Comparison of ENCODE assay signal across 13 cellular contexts in the genomic region with DNA sequence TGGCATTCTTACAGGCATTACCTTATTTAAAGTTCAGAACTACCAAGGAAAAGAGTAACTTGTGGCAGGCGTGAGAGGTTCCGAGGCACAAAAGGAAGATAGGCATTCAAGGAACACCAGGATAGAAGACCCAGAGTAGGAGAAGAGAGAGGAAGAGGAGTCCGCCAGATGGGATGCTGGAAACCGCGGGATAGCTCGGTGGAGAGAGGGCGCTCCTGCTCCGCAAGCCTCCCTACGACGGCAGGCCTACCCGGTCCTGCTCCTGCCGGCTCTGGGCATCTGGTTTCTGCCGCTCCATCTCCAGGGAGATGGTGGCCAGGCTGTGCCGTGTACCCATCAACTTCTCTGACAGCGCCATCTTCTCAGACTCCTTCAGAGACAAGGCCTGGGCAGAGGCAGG. TPM values are rescaled to one million over a fixed set of nuclear protein-coding genes. Genes with fewer than 3 reads are reported as not detected.
A peak's percentile ranks its signal among the peaks of the same experiment; 100 is the strongest.
DNase-seq lines count a peak whose midpoint lies in the region; ATAC-seq and TF ChIP-seq lines count a peak whose summit lies in the region.
"Had no signal": no experiment of that assay in that cellular context is flagged by ENCODE, and none has a peak within 500 bp of the region (broad histone marks: within the 10 kb centered on the region; RNA-seq: fewer than 3 reads in every experiment).

No MANE protein-coding gene starts in this region.

- CTCF ChIA-PET in HEK293 (lab: Yijun Ruan, JAX), result interaction anchor here (1.0 to 1.2 kb wide), 3 partner anchors 9 to 39 kb away, joined by 4 read pairs; no protein-coding TSS in a partner anchor

- DNase-seq in ELF-1 (ENCODE audit: low read depth, low spot score) (peak; percentile 71), left cardiac atrium (peak; percentile 25), osteoblast (ENCODE audit: insufficient read length, low spot score, missing footprints) (peak; percentile 68), NCI-H2081 treated with DMSO at 0.1 percent for 48 hours (lab: John Stamatoyannopoulos, UW) (no peak), inferior parietal cortex (ENCODE audit: extremely low spot score) (no peak), NCI-H510A treated with DMSO at 0.1 percent for 48 hours (lab: John Stamatoyannopoulos, UW) (no peak)
- DNase-seq: activated CD4-positive, alpha-beta T cell treated with anti-CD3 and anti-CD28 coated beads for 48 hours; amniotic stem cell; NCI-H510A had no signal

- peaks cover 6% of the 10 kb centered on the region for H3K4me1 ChIP-seq in HEK293 (ENCODE audit: control insufficient read depth, insufficient read depth, low read length)
- peaks cover 14% of the 10 kb centered on the region for H3K4me1 ChIP-seq in osteoblast (ENCODE audit: insufficient read depth, low read length)

- H3K4me3 ChIP-seq in HEK293 (ENCODE audit: low read depth, low read length) (no peak overlapping the region), osteoblast (ENCODE audit: insufficient read depth, low read length) (no peak overlapping the region)

- H3K27me3 ChIP-seq in osteoblast (ENCODE audit: insufficient read depth, low read length), result no peaks in the 10 kb centered on the region

- no peak overlapping the region for H3K4me2 ChIP-seq in osteoblast (ENCODE audit: insufficient read depth, low read length)

- H3K79me2 ChIP-seq in osteoblast (ENCODE audit: insufficient read depth, low read length), result no peaks in the 10 kb centered on the region

- POLR2A ChIA-PET in HEK293 (lab: Yijun Ruan, JAX), result no interaction called here

- H3K9me3 ChIP-seq in HEK293 (ENCODE audit: control insufficient read depth, insufficient read depth, low read depth, low read length) (no peaks in the 10 kb centered on the region), osteoblast (ENCODE audit: low read depth, low read length) (no peaks in the 10 kb centered on the region)

- TF ChIP-seq CTCF in HEK293 (tag by site-specific recombination; IDR thresholded peaks at IDR 0.05), result no peak
- TF ChIP-seq CTCF in osteoblast (IDR thresholded peaks at IDR 0.05; ENCODE audit: extremely low read depth, low read depth, low read length), result no peak

- no peak for ATAC-seq in left cardiac atrium
- ATAC-seq in HG03039 (IDR thresholded peaks at IDR 0.05; ENCODE audit: unreplicated experiment), result no peak

- intact Hi-C loops in left cardiac atrium (cut with DNase I), result no loop called here

- peaks cover 0 to 54% of the 10 kb centered on the region in 2 experiments for H3K36me3 ChIP-seq in HEK293 (ENCODE audit: control insufficient read depth in 2 of 2, insufficient read depth in 1 of 2, low read length in 2 of 2)
- peaks cover 11% of the 10 kb centered on the region for H3K36me3 ChIP-seq in osteoblast (ENCODE audit: insufficient read depth, low read length)

- no peak overlapping the region for H3K27ac ChIP-seq in HEK293 (ENCODE audit: extremely low read depth, low read depth, low read length)
- no peak overlapping the region for H3K27ac ChIP-seq in osteoblast (ENCODE audit: low read depth, low read length)

- peaks cover 14% of the 10 kb centered on the region for H4K20me1 ChIP-seq in osteoblast (ENCODE audit: insufficient read depth, low read length)

- H2AFZ ChIP-seq in osteoblast (ENCODE audit: low read length), result no peak overlapping the region

TF ChIP-seq in HEK293, 187 proteins besides CTCF, POLR2A, EP300 and RAD21:
- no peak for TF ChIP-seq ZNF629 (tag by site-specific recombination; IDR thresholded peaks at IDR 0.05)
- TF ChIP-seq, protein P1, sequence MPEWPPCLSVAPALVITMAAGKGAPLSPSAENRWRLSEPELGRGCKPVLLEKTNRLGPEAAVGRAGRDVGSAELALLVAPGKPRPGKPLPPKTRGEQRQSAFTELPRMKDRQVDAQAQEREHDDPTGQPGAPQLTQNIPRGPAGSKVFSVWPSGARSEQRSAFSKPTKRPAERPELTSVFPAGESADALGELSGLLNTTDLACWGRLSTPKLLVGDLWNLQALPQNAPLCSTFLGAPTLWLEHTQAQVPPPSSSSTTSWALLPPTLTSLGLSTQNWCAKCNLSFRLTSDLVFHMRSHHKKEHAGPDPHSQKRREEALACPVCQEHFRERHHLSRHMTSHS (tag by site-specific recombination; IDR thresholded peaks at IDR 0.05), result no peak
- TF ChIP-seq, protein P2, sequence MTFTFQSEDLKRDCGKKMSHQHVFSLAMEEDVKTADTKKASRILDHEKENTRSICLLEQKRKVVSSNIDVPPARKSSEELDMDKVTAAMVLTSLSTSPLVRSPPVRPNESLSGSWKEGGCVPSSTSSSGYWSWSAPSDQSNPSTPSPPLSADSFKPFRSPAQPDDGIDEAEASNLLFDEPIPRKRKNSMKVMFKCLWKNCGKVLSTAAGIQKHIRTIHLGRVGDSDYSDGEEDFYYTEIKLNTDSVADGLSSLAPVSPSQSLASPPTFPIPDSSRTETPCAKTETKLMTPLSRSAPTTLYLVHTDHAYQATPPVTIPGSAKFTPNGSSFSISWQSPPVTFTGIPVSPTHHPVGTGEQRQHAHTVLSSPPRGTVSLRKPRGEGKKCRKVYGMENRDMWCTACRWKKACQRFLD (tag by site-specific recombination; IDR thresholded peaks at IDR 0.05), result no peak
- peak; percentile 15; the same call in 1 of the 2 replicates for TF ChIP-seq ZNF596 (tag by site-specific recombination; IDR thresholded peaks at IDR 0.05)
- TF ChIP-seq SCRT1 (tag by site-specific recombination; IDR thresholded peaks at IDR 0.05; ENCODE audit: borderline replicate concordance), result no peak
- TF ChIP-seq ZBTB17 (tag by site-specific recombination; IDR thresholded peaks at IDR 0.05), result peak; percentile 26; the same call in 1 of the 2 replicates
- no peak for TF ChIP-seq ZNF302 (tag by site-specific recombination; IDR thresholded peaks at IDR 0.05; ENCODE audit: low read depth)

RNA-seq across cellular contexts. Expression of a gene that starts 5.4 kb away (rescaled TPM):
- total RNA-seq in left cardiac atrium (10 to 100 TPM; 11.6 to 17.5 TPM), osteoblast (54.6 and 71.6 TPM in 2 replicates)

RNA-seq across cellular contexts. Expression of a gene that starts 48.0 kb away (rescaled TPM):
- total RNA-seq in left cardiac atrium (over 10,000 TPM in 1 of 2 donors, 1,000 to 10,000 TPM in 1; 5,988 to 15,401 TPM), osteoblast (under 0.01 TPM in 1 of 2 replicates, not detected in the other)
- total RNA-seq: M059J, myocyte had no signal

Comparison
In these comparisons a context has a peak if more than half of its experiments do, and no peak if none do; other contexts are left out.
1. DNase-seq: peak in ELF-1 (single experiment), left cardiac atrium (single experiment) and osteoblast (single experiment); none in NCI-H2081 treated with DMSO at 0.1 percent for 48 hours (single experiment), inferior parietal cortex (single experiment) and NCI-H510A treated with DMSO at 0.1 percent for 48 hours (single experiment).
2. RNA of a gene that starts 48.0 kb away (total RNA-seq): 5,988 to 15,401 TPM in left cardiac atrium; under 0.01 TPM in osteoblast; every median in the first group is over 1,000 times any median in the second.